In the genomic region with DNA sequence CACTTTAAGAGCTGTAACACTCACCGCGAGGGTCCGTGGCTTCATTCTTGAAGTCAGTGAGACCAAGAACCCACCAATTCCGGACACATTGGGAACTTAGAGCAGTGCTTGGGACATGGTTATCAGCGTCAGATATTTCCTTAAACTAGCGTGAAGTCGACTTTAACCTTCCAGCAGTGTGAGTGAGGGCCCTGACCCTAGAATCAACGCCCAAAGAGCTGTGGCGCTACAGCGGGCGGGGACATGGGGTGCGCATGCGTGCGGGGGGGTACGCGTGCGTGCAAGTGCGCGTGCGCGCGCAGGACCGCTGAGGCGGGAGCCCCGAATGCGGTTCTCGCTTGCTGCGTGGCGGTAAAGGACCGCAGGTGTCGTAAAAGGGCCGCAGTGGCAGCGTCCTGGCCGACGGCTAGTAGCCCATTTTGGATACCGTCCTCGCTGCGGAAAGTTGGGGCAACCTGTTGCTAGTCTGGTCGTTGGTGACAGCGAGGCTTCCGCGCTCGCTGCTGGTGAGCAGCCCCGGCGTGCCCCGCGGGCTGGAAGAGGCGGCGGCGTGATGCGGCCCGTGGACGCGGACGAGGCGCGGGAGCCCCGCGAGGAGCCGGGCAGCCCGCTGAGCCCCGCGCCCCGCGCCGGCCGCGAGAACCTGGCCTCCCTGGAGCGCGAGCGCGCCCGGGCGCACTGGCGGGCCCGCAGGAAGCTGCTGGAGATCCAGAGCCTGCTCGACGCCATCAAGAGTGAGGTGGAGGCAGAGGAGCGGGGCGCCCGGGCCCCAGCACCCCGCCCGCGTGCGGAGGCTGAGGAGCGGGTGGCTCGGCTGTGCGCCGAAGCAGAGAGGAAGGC, we compare ENCODE assay signal across 1 cellular context.
TF ChIP-seq lines count a peak whose summit lies in the region.

No MANE protein-coding gene starts in this region.

TF ChIP-seq in HepG2, 621 proteins besides CTCF, POLR2A, EP300 and RAD21 (continues in another document):
- no peak; the same call in 1 of the 2 replicates for TF ChIP-seq CBX5 (CRISPR knock-in tag; IDR thresholded peaks at IDR 0.05; ENCODE audit: borderline replicate concordance)
- no peak for TF ChIP-seq CREBL2 (CRISPR knock-in tag; IDR thresholded peaks at IDR 0.05; ENCODE audit: borderline replicate concordance)
- TF ChIP-seq ZNF263 (CRISPR knock-in tag; IDR thresholded peaks at IDR 0.05) = 0 out of 2 replicates have a peak, but pooled peaks have one; percentile 31
- no peak for TF ChIP-seq ZNF326 (CRISPR knock-in tag; IDR thresholded peaks at IDR 0.05; ENCODE audit: borderline replicate concordance)
- peak; percentile 75; the same call in 1 of the 2 replicates for TF ChIP-seq ZFYVE20 (CRISPR knock-in tag; IDR thresholded peaks at IDR 0.05; ENCODE audit: borderline replicate concordance, low read depth)
- TF ChIP-seq ZMAT3 (CRISPR knock-in tag; conservative IDR thresholded peaks at IDR 0.05) = 0 out of 2 replicates have a peak, but pooled peaks have one; percentile 85
- 0 out of 2 replicates have a peak, but pooled peaks have one; percentile 13 for TF ChIP-seq RFX5 (IDR thresholded peaks at IDR 0.05; ENCODE audit: low read depth, low read length)
- peak; percentile 20; the same call in 1 of the 2 replicates for TF ChIP-seq SP5 (CRISPR knock-in tag; IDR thresholded peaks at IDR 0.05; ENCODE audit: borderline replicate concordance, low read depth)
- TF ChIP-seq ZSCAN9 (CRISPR knock-in tag; IDR thresholded peaks at IDR 0.05; ENCODE audit: borderline replicate concordance) = peak; percentile 56; the same call in 1 of the 2 replicates
- no peak for TF ChIP-seq ZNF180 (CRISPR knock-in tag; IDR thresholded peaks at IDR 0.05; ENCODE audit: borderline replicate concordance, low read depth)
- TF ChIP-seq ELF4 (CRISPR knock-in tag; IDR thresholded peaks at IDR 0.05; ENCODE audit: borderline replicate concordance) = peak; percentile 65; the same call in 1 of the 2 replicates
- peak; percentile 82 for TF ChIP-seq KLF6 (CRISPR knock-in tag; IDR thresholded peaks at IDR 0.05)
- TF ChIP-seq IKZF1 (IDR thresholded peaks at IDR 0.05) = no peak
- peak; percentile 28 for TF ChIP-seq ZEB1 (IDR thresholded peaks at IDR 0.05; ENCODE audit: insufficient replicate concordance, low read depth)
- peak; percentile 75 for TF ChIP-seq TEAD3 (CRISPR knock-in tag; optimal IDR thresholded peaks at IDR 0.05; ENCODE audit: borderline replicate concordance)
- TF ChIP-seq ZMYM2 (CRISPR knock-in tag; IDR thresholded peaks at IDR 0.05) = no peak; the same call in 1 of the 2 replicates
- no peak for TF ChIP-seq SSRP1 (CRISPR knock-in tag; IDR thresholded peaks at IDR 0.05)
- TF ChIP-seq ZBTB20 (CRISPR knock-in tag; IDR thresholded peaks at IDR 0.05; ENCODE audit: borderline replicate concordance, low read depth) = peak; percentile 45; the same call in 1 of the 2 replicates
- no peak; the same call in 1 of the 2 replicates for TF ChIP-seq AKAP8 (CRISPR knock-in tag; IDR thresholded peaks at IDR 0.05)
- TF ChIP-seq, protein P1, sequence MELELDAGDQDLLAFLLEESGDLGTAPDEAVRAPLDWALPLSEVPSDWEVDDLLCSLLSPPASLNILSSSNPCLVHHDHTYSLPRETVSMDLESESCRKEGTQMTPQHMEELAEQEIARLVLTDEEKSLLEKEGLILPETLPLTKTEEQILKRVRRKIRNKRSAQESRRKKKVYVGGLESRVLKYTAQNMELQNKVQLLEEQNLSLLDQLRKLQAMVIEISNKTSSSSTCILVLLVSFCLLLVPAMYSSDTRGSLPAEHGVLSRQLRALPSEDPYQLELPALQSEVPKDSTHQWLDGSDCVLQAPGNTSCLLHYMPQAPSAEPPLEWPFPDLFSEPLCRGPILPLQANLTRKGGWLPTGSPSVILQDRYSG (CRISPR knock-in tag; IDR thresholded peaks at IDR 0.05) = no peak
- TF ChIP-seq, protein P2, sequence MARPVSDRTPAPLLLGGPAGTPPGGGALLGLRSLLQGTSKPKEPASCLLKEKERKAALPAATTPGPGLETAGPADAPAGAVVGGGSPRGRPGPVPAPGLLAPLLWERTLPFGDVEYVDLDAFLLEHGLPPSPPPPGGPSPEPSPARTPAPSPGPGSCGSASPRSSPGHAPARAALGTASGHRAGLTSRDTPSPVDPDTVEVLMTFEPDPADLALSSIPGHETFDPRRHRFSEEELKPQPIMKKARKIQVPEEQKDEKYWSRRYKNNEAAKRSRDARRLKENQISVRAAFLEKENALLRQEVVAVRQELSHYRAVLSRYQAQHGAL (CRISPR knock-in tag; IDR thresholded peaks at IDR 0.05; ENCODE audit: not compliant biosample characterization) = no peak
- no peak for TF ChIP-seq ONECUT2 (CRISPR knock-in tag; IDR thresholded peaks at IDR 0.05)
- TF ChIP-seq RAD51 (IDR thresholded peaks at IDR 0.05; ENCODE audit: borderline replicate concordance) = no peak
- no peak for TF ChIP-seq SMARCC2 (IDR thresholded peaks at IDR 0.05)
- peak; percentile 93 for TF ChIP-seq ZNF749 (CRISPR knock-in tag; IDR thresholded peaks at IDR 0.05; ENCODE audit: borderline replicate concordance)
- TF ChIP-seq POLR2G (IDR thresholded peaks at IDR 0.05; ENCODE audit: low read depth, low read length) = peak; percentile 82
- TF ChIP-seq ZBTB1 (CRISPR knock-in tag; IDR thresholded peaks at IDR 0.05; ENCODE audit: borderline replicate concordance) = no peak
- TF ChIP-seq, protein P3, sequence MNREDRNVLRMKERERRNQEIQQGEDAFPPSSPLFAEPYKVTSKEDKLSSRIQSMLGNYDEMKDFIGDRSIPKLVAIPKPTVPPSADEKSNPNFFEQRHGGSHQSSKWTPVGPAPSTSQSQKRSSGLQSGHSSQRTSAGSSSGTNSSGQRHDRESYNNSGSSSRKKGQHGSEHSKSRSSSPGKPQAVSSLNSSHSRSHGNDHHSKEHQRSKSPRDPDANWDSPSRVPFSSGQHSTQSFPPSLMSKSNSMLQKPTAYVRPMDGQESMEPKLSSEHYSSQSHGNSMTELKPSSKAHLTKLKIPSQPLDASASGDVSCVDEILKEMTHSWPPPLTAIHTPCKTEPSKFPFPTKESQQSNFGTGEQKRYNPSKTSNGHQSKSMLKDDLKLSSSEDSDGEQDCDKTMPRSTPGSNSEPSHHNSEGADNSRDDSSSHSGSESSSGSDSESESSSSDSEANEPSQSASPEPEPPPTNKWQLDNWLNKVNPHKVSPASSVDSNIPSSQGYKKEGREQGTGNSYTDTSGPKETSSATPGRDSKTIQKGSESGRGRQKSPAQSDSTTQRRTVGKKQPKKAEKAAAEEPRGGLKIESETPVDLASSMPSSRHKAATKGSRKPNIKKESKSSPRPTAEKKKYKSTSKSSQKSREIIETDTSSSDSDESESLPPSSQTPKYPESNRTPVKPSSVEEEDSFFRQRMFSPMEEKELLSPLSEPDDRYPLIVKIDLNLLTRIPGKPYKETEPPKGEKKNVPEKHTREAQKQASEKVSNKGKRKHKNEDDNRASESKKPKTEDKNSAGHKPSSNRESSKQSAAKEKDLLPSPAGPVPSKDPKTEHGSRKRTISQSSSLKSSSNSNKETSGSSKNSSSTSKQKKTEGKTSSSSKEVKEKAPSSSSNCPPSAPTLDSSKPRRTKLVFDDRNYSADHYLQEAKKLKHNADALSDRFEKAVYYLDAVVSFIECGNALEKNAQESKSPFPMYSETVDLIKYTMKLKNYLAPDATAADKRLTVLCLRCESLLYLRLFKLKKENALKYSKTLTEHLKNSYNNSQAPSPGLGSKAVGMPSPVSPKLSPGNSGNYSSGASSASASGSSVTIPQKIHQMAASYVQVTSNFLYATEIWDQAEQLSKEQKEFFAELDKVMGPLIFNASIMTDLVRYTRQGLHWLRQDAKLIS (CRISPR knock-in tag; IDR thresholded peaks at IDR 0.05) = 0 out of 2 replicates have a peak, but pooled peaks have one; percentile 38
- TF ChIP-seq ZNF225 (CRISPR knock-in tag; IDR thresholded peaks at IDR 0.05) = no peak
- TF ChIP-seq CAMTA2 (CRISPR knock-in tag; IDR thresholded peaks at IDR 0.05; ENCODE audit: borderline replicate concordance) = peak; percentile 85; the same call in 1 of the 2 replicates
- TF ChIP-seq ZNF549 (CRISPR knock-in tag; IDR thresholded peaks at IDR 0.05) = no peak
- no peak for TF ChIP-seq RBAK (CRISPR knock-in tag; IDR thresholded peaks at IDR 0.05)
- TF ChIP-seq MAFK (conservative IDR thresholded peaks at IDR 0.05 in 1 of 2, IDR thresholded peaks at IDR 0.05 in 1 of 2; ENCODE audit: low read length in 2 of 2) = no peak
- TF ChIP-seq IKZF5 (CRISPR knock-in tag; IDR thresholded peaks at IDR 0.05) = peak; percentile 42
- TF ChIP-seq HDAC1 (CRISPR knock-in tag; IDR thresholded peaks at IDR 0.05) = peak; percentile 74
- TF ChIP-seq AGO1 (IDR thresholded peaks at IDR 0.05; ENCODE audit: low read depth, low read length, poor library complexity, severe bottlenecking) = peak; percentile 73
- TF ChIP-seq ZNF205 (CRISPR knock-in tag; IDR thresholded peaks at IDR 0.05) = no peak
- TF ChIP-seq SP1 (IDR thresholded peaks at IDR 0.05) = no peak
- no peak; the same call in 1 of the 2 replicates for TF ChIP-seq SP1 (CRISPR knock-in tag; IDR thresholded peaks at IDR 0.05)
- no peak for TF ChIP-seq ASH2L (IDR thresholded peaks at IDR 0.05; ENCODE audit: insufficient read length, low read depth, low read length)
- TF ChIP-seq ZNF468 (CRISPR knock-in tag; IDR thresholded peaks at IDR 0.05) = no peak
- peak; percentile 94; the same call in 1 of the 2 replicates for TF ChIP-seq ZNF451 (CRISPR knock-in tag; IDR thresholded peaks at IDR 0.05)
- peak; percentile 65; the same call in 1 of the 2 replicates for TF ChIP-seq ZNF33A (CRISPR knock-in tag; IDR thresholded peaks at IDR 0.05; ENCODE audit: borderline replicate concordance)
- TF ChIP-seq NFYC (CRISPR knock-in tag; IDR thresholded peaks at IDR 0.05) = no peak
- no peak for TF ChIP-seq CCAR2 (optimal IDR thresholded peaks at IDR 0.05; ENCODE audit: low read depth, low read length)
- peak; percentile 85; the same call in 1 of the 2 replicates for TF ChIP-seq KDM5B (CRISPR knock-in tag; IDR thresholded peaks at IDR 0.05; ENCODE audit: borderline replicate concordance)
- no peak for TF ChIP-seq ZBTB10 (CRISPR knock-in tag; IDR thresholded peaks at IDR 0.05; ENCODE audit: borderline replicate concordance)
- TF ChIP-seq SRF (IDR thresholded peaks at IDR 0.05; ENCODE audit: low read depth, low read length) = no peak
- TF ChIP-seq, protein P4, sequence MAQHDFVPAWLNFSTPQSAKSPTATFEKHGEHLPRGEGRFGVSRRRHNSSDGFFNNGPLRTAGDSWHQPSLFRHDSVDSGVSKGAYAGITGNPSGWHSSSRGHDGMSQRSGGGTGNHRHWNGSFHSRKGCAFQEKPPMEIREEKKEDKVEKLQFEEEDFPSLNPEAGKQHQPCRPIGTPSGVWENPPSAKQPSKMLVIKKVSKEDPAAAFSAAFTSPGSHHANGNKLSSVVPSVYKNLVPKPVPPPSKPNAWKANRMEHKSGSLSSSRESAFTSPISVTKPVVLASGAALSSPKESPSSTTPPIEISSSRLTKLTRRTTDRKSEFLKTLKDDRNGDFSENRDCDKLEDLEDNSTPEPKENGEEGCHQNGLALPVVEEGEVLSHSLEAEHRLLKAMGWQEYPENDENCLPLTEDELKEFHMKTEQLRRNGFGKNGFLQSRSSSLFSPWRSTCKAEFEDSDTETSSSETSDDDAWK (CRISPR knock-in tag; IDR thresholded peaks at IDR 0.05) = no peak
- no peak for TF ChIP-seq HMGA1 (CRISPR knock-in tag; conservative IDR thresholded peaks at IDR 0.05)
- TF ChIP-seq MAFG (CRISPR knock-in tag; IDR thresholded peaks at IDR 0.05) = no peak
- no peak for TF ChIP-seq PAF1 (CRISPR knock-in tag; IDR thresholded peaks at IDR 0.05)
- peak; percentile 85; the same call in 1 of the 2 replicates for TF ChIP-seq ZNF674 (CRISPR knock-in tag; IDR thresholded peaks at IDR 0.05; ENCODE audit: low read depth)
- TF ChIP-seq ZFP90 (CRISPR knock-in tag; IDR thresholded peaks at IDR 0.05; ENCODE audit: borderline replicate concordance) = peak; percentile 86; the same call in 1 of the 2 replicates
- no peak; the same call in 1 of the 2 replicates for TF ChIP-seq ZBTB34 (CRISPR knock-in tag; IDR thresholded peaks at IDR 0.05)
- no peak for TF ChIP-seq MYNN (CRISPR knock-in tag; IDR thresholded peaks at IDR 0.05; ENCODE audit: low read depth)
